Comparison of ENCODE assay signal across 12 cellular contexts in the genomic region with DNA sequence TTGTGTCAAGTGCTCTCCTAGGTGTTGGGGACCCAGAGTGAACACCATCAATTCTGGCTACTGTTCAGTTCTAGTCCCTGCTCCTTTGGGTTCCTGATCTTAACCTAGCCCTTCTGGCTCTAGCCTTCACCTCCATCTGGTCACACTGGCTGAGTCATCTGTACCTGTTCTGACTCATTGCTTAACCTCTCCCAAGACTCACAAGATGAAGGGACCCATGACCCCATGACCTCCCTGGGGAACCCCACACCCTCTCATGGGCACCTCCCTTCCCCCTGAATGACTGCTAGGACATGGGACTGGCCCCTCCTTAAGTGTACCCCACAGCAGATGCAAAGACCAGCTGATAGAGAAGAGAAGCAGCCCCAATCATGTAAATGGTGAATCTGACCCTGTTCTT.
DNase-seq lines count a peak whose midpoint lies in the region; ATAC-seq, FAIRE-seq and TF ChIP-seq lines count a peak whose summit lies in the region.
"Had no signal": no experiment of that assay in that cellular context is flagged by ENCODE, and none has a peak within 500 bp of the region (broad histone marks: within the 10 kb centered on the region; RNA-seq: fewer than 3 reads in every experiment).

No MANE protein-coding gene starts in this region.

- no peak overlapping the region for H2BK120ac ChIP-seq in mesendoderm (ENCODE audit: low read depth, low read length)

- no peak overlapping the region for H2BK15ac ChIP-seq in mesendoderm (replicated peaks; ENCODE audit: low read depth)

- H3K56ac ChIP-seq in mesendoderm (ENCODE audit: low read length), result no peak overlapping the region

- no peaks in the 10 kb centered on the region for H3K36me3 Mint-ChIP-seq in activated CD8-positive, alpha-beta T cell treated with anti-CD3 and anti-CD28 coated beads for 36 hours (ENCODE audit: low read depth)
- H3K36me3 Mint-ChIP-seq in activated CD8-positive, alpha-beta T cell treated with anti-CD3 and anti-CD28 coated beads, Interleukin-2, amount 10 ng/mL, durations not matched to agents 7 days and 5 days (ENCODE audit: low read depth), result no peaks in the 10 kb centered on the region

- no peak overlapping the region for H2AK5ac ChIP-seq in mesendoderm (ENCODE audit: low read length)

- peaks cover 7% of the 10 kb centered on the region; the same call in 1 of the 2 replicates for H3K9me3 ChIP-seq in HepG2 (ENCODE audit: low read length)
- no peaks in the 10 kb centered on the region for H3K9me3 ChIP-seq in ascending aorta

- CTCF ChIA-PET in activated CD8-positive, alpha-beta T cell treated with anti-CD3 and anti-CD28 coated beads for 36 hours (lab: Charles Lee), result no interaction called here
- CTCF ChIA-PET in activated CD8-positive, alpha-beta T cell treated with anti-CD3 and anti-CD28 coated beads, Interleukin-2, amount 10 ng/mL, durations not matched to agents 7 days and 5 days (lab: Charles Lee), result no interaction called here
- CTCF ChIA-PET in HepG2 (lab: Yijun Ruan, JAX; ENCODE audit: low intra/inter-chr PET ratio, low total read pairs), result no interaction called here

- TF ChIP-seq EP300 in HepG2 (IDR thresholded peaks at IDR 0.05; ENCODE audit: low read depth in 2 of 2, low read length in 2 of 2) (no peak), HepG2 (CRISPR knock-in tag; IDR thresholded peaks at IDR 0.05; ENCODE audit: borderline replicate concordance) (no peak)

- no peak overlapping the region for H3K27ac Mint-ChIP-seq in activated CD8-positive, alpha-beta T cell treated with anti-CD3 and anti-CD28 coated beads for 36 hours
- H3K27ac Mint-ChIP-seq in activated CD8-positive, alpha-beta T cell treated with anti-CD3 and anti-CD28 coated beads, Interleukin-2, amount 10 ng/mL, durations not matched to agents 7 days and 5 days, result no peak overlapping the region
- H3K27ac Mint-ChIP-seq: effector memory CD8-positive, alpha-beta T cell had no signal

- no peak overlapping the region for H4K8ac ChIP-seq in mesendoderm (ENCODE audit: low read depth, low read length)

- peak; percentile 6 for DNase-seq in activated CD8-positive, alpha-beta T cell treated with anti-CD3 and anti-CD28 coated beads for 36 hours
- DNase-seq in activated CD8-positive, alpha-beta T cell treated with anti-CD3 and anti-CD28 coated beads, Interleukin-2, amount 10 ng/mL, durations not matched to agents 7 days and 5 days, result no peak
- DNase-seq in NCI-H226 (peak; percentile 40), mesendoderm (no peak), mucosa of gallbladder (ENCODE audit: low spot score) (no peak), HepG2 (ENCODE audit: low spot score) (no peak), ascending aorta (ENCODE audit: low spot score in 2 of 2) (no peak)
- DNase-seq: ACHN; effector memory CD8-positive, alpha-beta T cell; MM.1S; NCI-H526 had no signal

- no peak overlapping the region for H3K4me3 Mint-ChIP-seq in activated CD8-positive, alpha-beta T cell treated with anti-CD3 and anti-CD28 coated beads for 36 hours
- no peak overlapping the region for H3K4me3 Mint-ChIP-seq in activated CD8-positive, alpha-beta T cell treated with anti-CD3 and anti-CD28 coated beads, Interleukin-2, amount 10 ng/mL, durations not matched to agents 7 days and 5 days
- H3K4me3 Mint-ChIP-seq: effector memory CD8-positive, alpha-beta T cell had no signal

- no peaks in the 10 kb centered on the region for H3K79me2 ChIP-seq in mesendoderm (ENCODE audit: control insufficient read depth, insufficient read depth, low read length)
- H3K79me2 ChIP-seq in HepG2 (ENCODE audit: insufficient read depth, low read length), result no peaks in the 10 kb centered on the region

- H3K4ac ChIP-seq in mesendoderm (ENCODE audit: low read depth, low read length), result no peak overlapping the region

- H3K9ac ChIP-seq in mesendoderm (ENCODE audit: low read length) (no peak overlapping the region), HepG2 (ENCODE audit: insufficient read depth, low read depth, low read length) (no peak overlapping the region)

- H2AFZ ChIP-seq in HepG2 (ENCODE audit: low read length), result no peak overlapping the region

- no peak overlapping the region for H3K18ac ChIP-seq in mesendoderm (ENCODE audit: low read length)

- no peaks in the 10 kb centered on the region for H4K20me1 ChIP-seq in HepG2 (ENCODE audit: insufficient read depth, low read length)

- H2BK5ac ChIP-seq in mesendoderm (ENCODE audit: low read length), result peak overlapping the region; percentile 20

- no peak for TF ChIP-seq CTCF in activated CD8-positive, alpha-beta T cell treated with anti-CD3 and anti-CD28 coated beads for 36 hours (IDR thresholded peaks at IDR 0.05)
- no peak for TF ChIP-seq CTCF in HepG2 (CRISPR knock-in tag; IDR thresholded peaks at IDR 0.05)
- TF ChIP-seq CTCF in ascending aorta (IDR thresholded peaks at IDR 0.05), result no peak

- no peak for TF ChIP-seq POLR2A in HepG2 (IDR thresholded peaks at IDR 0.05; ENCODE audit: insufficient read depth in 1 of 2, low read depth in 2 of 2, low read length in 2 of 2)

- peak; percentile 60 for ATAC-seq in activated CD8-positive, alpha-beta T cell treated with anti-CD3 and anti-CD28 coated beads for 36 hours
- ATAC-seq in activated CD8-positive, alpha-beta T cell treated with anti-CD3 and anti-CD28 coated beads, Interleukin-2, amount 10 ng/mL, durations not matched to agents 7 days and 5 days, result no peak
- ATAC-seq in HG02678 (IDR thresholded peaks at IDR 0.05; ENCODE audit: unreplicated experiment) (peak; percentile 49), HepG2 (no peak)
- ATAC-seq: effector memory CD8-positive, alpha-beta T cell had no signal

- no peak for TF ChIP-seq RAD21 in HepG2 (CRISPR knock-in tag; IDR thresholded peaks at IDR 0.05)

- H3K4me1 ChIP-seq in mesendoderm (ENCODE audit: control insufficient read depth, low read depth, low read length) (no peaks in the 10 kb centered on the region), HepG2 (ENCODE audit: insufficient read depth, low read length) (no peaks in the 10 kb centered on the region), ascending aorta (no peaks in the 10 kb centered on the region)

- H3K27ac ChIP-seq in mesendoderm (ENCODE audit: low read depth, low read length), result no peak overlapping the region
- H3K27ac ChIP-seq in HepG2 (ENCODE audit: extremely low read length, insufficient read depth, low read length), result no peak overlapping the region
- H3K27ac ChIP-seq in ascending aorta, result no peak overlapping the region

- H3K4me2 ChIP-seq in mesendoderm (ENCODE audit: low read length) (no peak overlapping the region), HepG2 (ENCODE audit: low read depth, low read length) (no peak overlapping the region)

- H3K36me3 ChIP-seq in mesendoderm (ENCODE audit: control insufficient read depth, insufficient read depth, low read length) (no peaks in the 10 kb centered on the region), HepG2 (replicated peaks in 1 of 2; ENCODE audit: control insufficient read depth in 1 of 2, insufficient read depth in 2 of 2, low read length in 2 of 2) (no peaks in the 10 kb centered on the region), ascending aorta (no peaks in the 10 kb centered on the region)

- POLR2A ChIA-PET in activated CD8-positive, alpha-beta T cell treated with anti-CD3 and anti-CD28 coated beads for 36 hours (lab: Charles Lee), result no interaction called here
- POLR2A ChIA-PET in activated CD8-positive, alpha-beta T cell treated with anti-CD3 and anti-CD28 coated beads, Interleukin-2, amount 10 ng/mL, durations not matched to agents 7 days and 5 days (lab: Charles Lee), result no interaction called here
- POLR2A ChIA-PET in HepG2 (lab: Yijun Ruan, JAX), result no interaction called here

- intact Hi-C loops in activated CD8-positive, alpha-beta T cell treated with anti-CD3 and anti-CD28 coated beads for 36 hours (cut with micrococcal nuclease), result no loop called here
- intact Hi-C loops in HepG2 (cut with micrococcal nuclease; ENCODE audit: unreplicated experiment), result no loop called here
- intact Hi-C loops in ascending aorta (cut with DNase I), result no loop called here

- H3K9me3 Mint-ChIP-seq in activated CD8-positive, alpha-beta T cell treated with anti-CD3 and anti-CD28 coated beads for 36 hours, result peaks cover 6% of the 10 kb centered on the region
- peaks cover 4% of the 10 kb centered on the region for H3K9me3 Mint-ChIP-seq in activated CD8-positive, alpha-beta T cell treated with anti-CD3 and anti-CD28 coated beads, Interleukin-2, amount 10 ng/mL, durations not matched to agents 7 days and 5 days (ENCODE audit: insufficient read depth)

- H3K27me3 Mint-ChIP-seq in activated CD8-positive, alpha-beta T cell treated with anti-CD3 and anti-CD28 coated beads for 36 hours, result no peaks in the 10 kb centered on the region
- no peaks in the 10 kb centered on the region for H3K27me3 Mint-ChIP-seq in activated CD8-positive, alpha-beta T cell treated with anti-CD3 and anti-CD28 coated beads, Interleukin-2, amount 10 ng/mL, durations not matched to agents 7 days and 5 days (ENCODE audit: low read depth)

- in situ Hi-C loops in HepG2 (cut with HindIII; ENCODE audit: extremely low pct_ligation_motif_present, low pct_unique_long_range_greater_than_20kb), result no loop called here

- no peaks in the 10 kb centered on the region for H3K4me1 Mint-ChIP-seq in activated CD8-positive, alpha-beta T cell treated with anti-CD3 and anti-CD28 coated beads for 36 hours (ENCODE audit: low read depth)
- H3K4me1 Mint-ChIP-seq in activated CD8-positive, alpha-beta T cell treated with anti-CD3 and anti-CD28 coated beads, Interleukin-2, amount 10 ng/mL, durations not matched to agents 7 days and 5 days (ENCODE audit: low read depth), result no peaks in the 10 kb centered on the region

- no peaks in the 10 kb centered on the region for H3K27me3 ChIP-seq in mesendoderm (ENCODE audit: insufficient read depth, low read length, poor library complexity)
- peaks cover 2 to 6% of the 10 kb centered on the region in 2 experiments; a peak in 3 of 5 replicates for H3K27me3 ChIP-seq in HepG2 (ENCODE audit: control insufficient read depth in 1 of 2, insufficient read depth in 2 of 2, low read length in 2 of 2)
- H3K27me3 ChIP-seq in ascending aorta, result no peaks in the 10 kb centered on the region

- no peak overlapping the region for H3K23ac ChIP-seq in mesendoderm (ENCODE audit: low read length)

- H3K4me3 ChIP-seq in mesendoderm (ENCODE audit: low read length), result no peak overlapping the region
- H3K4me3 ChIP-seq in HepG2 (replicated peaks in 1 of 3; ENCODE audit: insufficient read depth in 1 of 3, low read depth in 2 of 3, low read length in 3 of 3), result no peak overlapping the region
- H3K4me3 ChIP-seq in ascending aorta, result no peak overlapping the region

- H4K5ac ChIP-seq in mesendoderm (ENCODE audit: low read length), result no peak overlapping the region

- FAIRE-seq in HepG2 (lab: Jason Lieb, UNC), result no peak

- no peaks in the 10 kb centered on the region for H3K79me1 ChIP-seq in mesendoderm (ENCODE audit: low read length)

- BruUV-seq in HepG2 (replicated peaks; lab: Mats Ljungman, UMichigan), result no TSS peak

TF ChIP-seq in HepG2, 621 proteins besides CTCF, POLR2A, EP300 and RAD21 (continues in another document):
- TF ChIP-seq ZNF761 (CRISPR knock-in tag; conservative IDR thresholded peaks at IDR 0.05), result no peak
- TF ChIP-seq PLRG1 (conservative IDR thresholded peaks at IDR 0.05), result no peak
- TF ChIP-seq, protein P1, sequence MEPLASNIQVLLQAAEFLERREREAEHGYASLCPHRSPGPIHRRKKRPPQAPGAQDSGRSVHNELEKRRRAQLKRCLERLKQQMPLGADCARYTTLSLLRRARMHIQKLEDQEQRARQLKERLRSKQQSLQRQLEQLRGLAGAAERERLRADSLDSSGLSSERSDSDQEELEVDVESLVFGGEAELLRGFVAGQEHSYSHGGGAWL (CRISPR knock-in tag; IDR thresholded peaks at IDR 0.05), result no peak

Comparison
In these comparisons a context has a peak if more than half of its experiments do, and no peak if none do; other contexts are left out.
1. ATAC-seq: peak in activated CD8-positive, alpha-beta T cell treated with anti-CD3 and anti-CD28 coated beads for 36 hours (single experiment) and HG02678 (single experiment); none in activated CD8-positive, alpha-beta T cell treated with anti-CD3 and anti-CD28 coated beads, Interleukin-2, amount 10 ng/mL, durations not matched to agents 7 days and 5 days (single experiment) and HepG2 (single experiment).
2. DNase-seq: peak in activated CD8-positive, alpha-beta T cell treated with anti-CD3 and anti-CD28 coated beads for 36 hours (single experiment) and NCI-H226 (single experiment); none in activated CD8-positive, alpha-beta T cell treated with anti-CD3 and anti-CD28 coated beads, Interleukin-2, amount 10 ng/mL, durations not matched to agents 7 days and 5 days (single experiment), mesendoderm (single experiment), mucosa of gallbladder (single experiment), HepG2 (single experiment) and ascending aorta (0 of 2).